In the genomic region with DNA sequence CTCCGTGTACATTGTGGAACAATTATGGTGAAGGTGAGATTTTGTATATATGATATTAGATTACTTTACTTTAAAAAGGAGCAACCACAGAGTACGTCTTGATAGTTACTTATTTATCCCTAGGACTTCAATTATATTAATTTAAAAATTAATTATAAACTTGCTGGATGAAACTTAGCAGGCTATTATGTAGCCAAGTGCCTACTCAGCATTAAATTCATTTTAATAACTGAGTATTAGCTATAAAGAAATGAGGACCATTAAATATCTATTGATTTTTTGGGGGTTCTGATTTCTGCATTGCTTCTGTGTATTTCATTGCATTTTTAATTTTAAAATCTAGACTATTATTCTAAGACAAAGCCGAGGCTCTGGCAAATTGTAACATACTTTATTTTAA, we compare ENCODE assay signal across 28 cellular contexts.
"Had no signal": no experiment of that assay in that cellular context is flagged by ENCODE, and none has a peak within 500 bp of the region (broad histone marks: within the 10 kb centered on the region; RNA-seq: fewer than 3 reads in every experiment).

No MANE protein-coding gene starts in this region.

- H3K4me1 Mint-ChIP-seq: endodermal cell had no signal

- H3K4me3 Mint-ChIP-seq: dendritic cell treated with granulocyte-macrophage colony-stimulating factor and Interleukin-4, amounts not matched to agents 40 ng/mL and 50 ng/mL, for 4 days; endodermal cell had no signal

- FAIRE-seq: colon, endometrium, endothelial cell of umbilical vein, frontal cortex had no signal

- H3K4me3 ChIP-seq: colonic mucosa, coronary artery, dorsolateral prefrontal cortex, esophagus muscularis mucosa, esophagus squamous epithelium, gastrocnemius medialis, gastroesophageal sphincter, heart left ventricle, heart right ventricle had no signal

- H3K27ac ChIP-seq: colonic mucosa, coronary artery, dorsolateral prefrontal cortex, epithelial cell of prostate, esophagus muscularis mucosa, esophagus squamous epithelium, foreskin keratinocyte, gastrocnemius medialis, gastroesophageal sphincter, heart left ventricle, heart right ventricle had no signal

- H3K27me3 ChIP-seq: colonic mucosa, dorsolateral prefrontal cortex, esophagus muscularis mucosa, esophagus squamous epithelium, foreskin keratinocyte, gastrocnemius medialis, gastroesophageal sphincter, heart left ventricle had no signal

- H3K9me3 Mint-ChIP-seq: dendritic cell treated with granulocyte-macrophage colony-stimulating factor and Interleukin-4, amounts not matched to agents 40 ng/mL and 50 ng/mL, for 4 days had no signal

- H3K27ac Mint-ChIP-seq: dendritic cell treated with granulocyte-macrophage colony-stimulating factor and Interleukin-4, amounts not matched to agents 40 ng/mL and 50 ng/mL, for 4 days; endodermal cell had no signal

- DNase-seq: colonic mucosa; cortex of kidney; dermis blood vessel endothelial cell; dorsolateral prefrontal cortex; effector CD4-positive, alpha-beta T cell; effector CD8-positive, alpha-beta T cell; effector memory CD4-positive, alpha-beta T cell; endodermal cell; erythroblast; esophagus squamous epithelium; foreskin fibroblast; foreskin keratinocyte; foreskin melanocyte; gastrocnemius medialis; glutamatergic neuron; head of caudate nucleus; heart left ventricle; heart right ventricle had no signal

- H3K9me3 ChIP-seq: colonic mucosa, esophagus muscularis mucosa, esophagus squamous epithelium, gastrocnemius medialis, gastroesophageal sphincter, heart left ventricle, heart right ventricle had no signal

- H3K36me3 ChIP-seq: colonic mucosa, esophagus muscularis mucosa, esophagus squamous epithelium, gastrocnemius medialis, gastroesophageal sphincter, heart left ventricle, heart right ventricle had no signal

- ATAC-seq: esophagus mucosa, foreskin keratinocyte, gastrocnemius medialis, gastroesophageal sphincter, heart left ventricle, heart right ventricle had no signal

- H3K4me1 ChIP-seq: colonic mucosa, esophagus muscularis mucosa, esophagus squamous epithelium, foreskin keratinocyte, gastrocnemius medialis, gastroesophageal sphincter, heart left ventricle, heart right ventricle had no signal
